8 cellular contexts compared by ENCODE assay signal in genomic region chr11:8019671-8020597, GRCh38.
A peak's percentile ranks its signal among the peaks of the same experiment; 100 is the strongest.
DNase-seq lines count a peak whose midpoint lies in the region; ATAC-seq lines count a peak whose summit lies in the region.

No MANE protein-coding gene starts in this region.

- peak overlapping the region; percentile 58 for H3K27ac Mint-ChIP-seq in T-helper 2 cell treated with Interferon-gamma antibody and Interleukin-4, amounts not matched to agents 5 μg/mL and 100 μg/mL, for 36 hours
- peak overlapping the region; percentile 74 for H3K27ac Mint-ChIP-seq in central memory CD8-positive, alpha-beta T cell (ENCODE audit: low read depth)

- no peaks in the 10 kb centered on the region for H3K36me3 Mint-ChIP-seq in T-helper 2 cell treated with Interferon-gamma antibody and Interleukin-4, amounts not matched to agents 5 μg/mL and 100 μg/mL, for 36 hours (ENCODE audit: low read depth)
- peaks cover 6% of the 10 kb centered on the region for H3K36me3 Mint-ChIP-seq in central memory CD8-positive, alpha-beta T cell (ENCODE audit: insufficient read depth)

- H3K27ac ChIP-seq in layer of hippocampus (ENCODE audit: low read depth, low read length): peak overlapping the region; percentile 82

- ATAC-seq in GM19035 (IDR thresholded peaks at IDR 0.05; ENCODE audit: unreplicated experiment) (peak; percentile 25), GM18519 (IDR thresholded peaks at IDR 0.05; ENCODE audit: low FRiP score, unreplicated experiment) (no peak), GM19452 (IDR thresholded peaks at IDR 0.05; ENCODE audit: unreplicated experiment) (no peak)
- ATAC-seq in central memory CD8-positive, alpha-beta T cell (replicated peaks; ENCODE audit: extremely low read depth, poor library complexity, severe bottlenecking): peak; percentile 25

- H3K27me3 Mint-ChIP-seq in T-helper 2 cell treated with Interferon-gamma antibody and Interleukin-4, amounts not matched to agents 5 μg/mL and 100 μg/mL, for 36 hours (ENCODE audit: low read depth): peaks cover 50% of the 10 kb centered on the region
- peaks cover 41% of the 10 kb centered on the region for H3K27me3 Mint-ChIP-seq in central memory CD8-positive, alpha-beta T cell

- no peaks in the 10 kb centered on the region for H3K9me3 Mint-ChIP-seq in T-helper 2 cell treated with Interferon-gamma antibody and Interleukin-4, amounts not matched to agents 5 μg/mL and 100 μg/mL, for 36 hours
- no peaks in the 10 kb centered on the region for H3K9me3 Mint-ChIP-seq in central memory CD8-positive, alpha-beta T cell

- peak; percentile 17 for DNase-seq in T-helper 2 cell treated with Interferon-gamma antibody and Interleukin-4, amounts not matched to agents 5 μg/mL and 100 μg/mL, for 36 hours (ENCODE audit: low spot score)
- no peak for DNase-seq in central memory CD8-positive, alpha-beta T cell (ENCODE audit: low spot score in 2 of 2)
- peak; percentile 37 for DNase-seq in stimulated activated CD4-positive, alpha-beta T cell treated with anti-CD3 and anti-CD28 coated beads, Interleukin-4, amount 100 ng/mL, for 24 hours
- no peak for DNase-seq in NCI-H2196 treated with DMSO at 0.1 percent for 48 hours (lab: John Stamatoyannopoulos, UW; ENCODE audit: unreplicated experiment)

- no peaks in the 10 kb centered on the region for H3K27me3 ChIP-seq in layer of hippocampus (ENCODE audit: control insufficient read depth, insufficient read depth, low read length)

- H3K4me1 Mint-ChIP-seq in T-helper 2 cell treated with Interferon-gamma antibody and Interleukin-4, amounts not matched to agents 5 μg/mL and 100 μg/mL, for 36 hours (ENCODE audit: low read depth): peaks cover 12% of the 10 kb centered on the region
- H3K4me1 Mint-ChIP-seq in central memory CD8-positive, alpha-beta T cell: peaks cover 13% of the 10 kb centered on the region

- peak overlapping the region; percentile 77 for H3K4me3 Mint-ChIP-seq in T-helper 2 cell treated with Interferon-gamma antibody and Interleukin-4, amounts not matched to agents 5 μg/mL and 100 μg/mL, for 36 hours
- peak overlapping the region; percentile 72 for H3K4me3 Mint-ChIP-seq in central memory CD8-positive, alpha-beta T cell

Comparison
In these comparisons a context has a peak if more than half of its experiments do, and no peak if none do; other contexts are left out.
1. ATAC-seq: peak in GM19035 (single experiment) and central memory CD8-positive, alpha-beta T cell (single experiment); none in GM18519 (single experiment) and GM19452 (single experiment).
2. DNase-seq: peak in T-helper 2 cell treated with Interferon-gamma antibody and Interleukin-4, amounts not matched to agents 5 μg/mL and 100 μg/mL, for 36 hours (single experiment) and stimulated activated CD4-positive, alpha-beta T cell treated with anti-CD3 and anti-CD28 coated beads, Interleukin-4, amount 100 ng/mL, for 24 hours (single experiment); none in central memory CD8-positive, alpha-beta T cell (0 of 2) and NCI-H2196 treated with DMSO at 0.1 percent for 48 hours (single experiment).